ENCODE assay signal across 38 cellular contexts in the genomic region with DNA sequence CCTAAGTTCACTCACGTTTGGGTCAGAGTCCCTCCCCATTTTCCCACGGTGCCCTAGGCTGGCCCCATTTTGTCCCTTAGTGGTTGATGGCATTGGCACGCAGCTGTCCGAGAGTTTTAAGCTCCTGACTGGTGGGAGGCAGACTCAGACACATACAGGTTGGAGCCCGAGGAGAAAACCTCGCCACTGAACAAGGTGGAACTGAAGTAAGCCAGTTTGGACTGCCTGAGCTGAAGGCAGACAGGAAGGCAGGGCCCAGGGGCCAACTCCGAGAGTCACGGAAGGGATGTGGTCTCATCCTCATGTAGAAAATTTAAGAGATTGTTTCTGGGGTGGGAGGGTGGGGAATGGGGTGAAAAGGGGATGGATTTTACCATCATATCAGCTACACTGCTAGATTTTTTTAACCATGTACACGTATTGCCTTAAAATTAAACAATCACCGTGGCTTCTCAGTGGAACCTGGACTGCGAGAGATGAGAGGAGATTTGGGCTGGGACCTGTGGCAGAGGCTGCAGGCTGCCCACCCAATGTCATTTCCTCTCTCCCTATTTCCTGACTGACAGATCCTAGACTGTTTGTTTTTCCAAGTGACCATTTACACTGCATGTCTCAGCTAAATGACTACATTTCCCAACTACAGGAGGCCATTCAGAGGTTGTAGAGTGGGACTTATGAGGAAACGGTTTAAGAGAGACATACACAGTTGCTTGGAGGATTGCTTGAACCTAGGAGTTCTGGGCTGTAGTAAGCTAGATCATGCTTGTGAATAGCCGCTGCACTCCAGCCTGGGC. TPM values are rescaled to one million over a fixed set of nuclear protein-coding genes. Genes with fewer than 3 reads are reported as not detected.
DNase-seq lines count a peak whose midpoint lies in the region; ATAC-seq, FAIRE-seq and TF ChIP-seq lines count a peak whose summit lies in the region.
"Had no signal": no experiment of that assay in that cellular context is flagged by ENCODE, and none has a peak within 500 bp of the region (broad histone marks: within the 10 kb centered on the region; RNA-seq: fewer than 3 reads in every experiment).

No MANE protein-coding gene starts in this region.

- no peaks in the 10 kb centered on the region for H4K20me1 ChIP-seq in endothelial cell of umbilical vein (replicated peaks; ENCODE audit: control insufficient read depth, extremely low read depth, insufficient read depth, low read length)

- dilution Hi-C loops in endothelial cell of umbilical vein (cut with MboI; ENCODE audit: extremely low pct_ligation_motif_present, low sequenced_read_pairs) = no loop called here

- H3K4me1 Mint-ChIP-seq in activated naive CD4-positive, alpha-beta T cell treated with anti-CD3 and anti-CD28 coated beads, Interleukin-2, amount 10 ng/mL, durations not matched to agents 7 days and 5 days = peaks cover 56% of the 10 kb centered on the region
- peaks cover 51% of the 10 kb centered on the region for H3K4me1 Mint-ChIP-seq in stimulated activated effector memory CD8-positive, alpha-beta T cell treated with anti-CD3 and anti-CD28 coated beads, Interleukin-12 subunit alpha, Interleukin-12 subunit beta, amount 100 ng/mL, for 72 hours

- CTCF ChIA-PET in activated naive CD4-positive, alpha-beta T cell treated with anti-CD3 and anti-CD28 coated beads, Interleukin-2, amount 10 ng/mL, durations not matched to agents 7 days and 5 days (lab: Charles Lee) = interaction anchor here (0.7 to 0.8 kb wide), 2 partner anchors 34 to 67 kb away, joined by 3 read pairs; no protein-coding TSS in a partner anchor
- CTCF ChIA-PET in endothelial cell of umbilical vein (lab: Charles Lee) = interaction anchor here (0.7 to 2.1 kb wide), 4 partner anchors 9 to 32 kb away, joined by 3 to 10 read pairs (median 6); no protein-coding TSS in a partner anchor

- H3K9me1 ChIP-seq in endothelial cell of umbilical vein (replicated peaks; ENCODE audit: control insufficient read depth, extremely low read depth, insufficient read depth, low read length) = no peaks in the 10 kb centered on the region

- TF ChIP-seq POLR2A in endothelial cell of umbilical vein (IDR thresholded peaks at IDR 0.05; ENCODE audit: low read depth, low read length) = no peak

- no peak for DNase-seq in activated naive CD4-positive, alpha-beta T cell treated with anti-CD3 and anti-CD28 coated beads, Interleukin-2, amount 10 ng/mL, durations not matched to agents 7 days and 5 days
- no peak for DNase-seq in activated naive CD4-positive, alpha-beta T cell treated with anti-CD3 and anti-CD28 coated beads, Interleukin-2, amount 50 U/mL, for 16 hours
- DNase-seq in endothelial cell of umbilical vein (ENCODE audit: low read depth, low spot score) (peak; percentile 22), right atrium auricular region (ENCODE audit: low spot score) (no peak), HUDEP-2 (lab: John Stamatoyannopoulos, UW; ENCODE audit: unreplicated experiment in 76 of 76) (no peak), cerebellar cortex (ENCODE audit: low spot score) (no peak)
- no peak for DNase-seq in stimulated activated effector memory CD8-positive, alpha-beta T cell treated with anti-CD3 and anti-CD28 coated beads, Interleukin-12 subunit alpha, Interleukin-12 subunit beta, amount 100 ng/mL, for 72 hours (ENCODE audit: low spot score in 2 of 2)
- DNase-seq: ACHN; activated CD4-positive, alpha-beta T cell treated with anti-CD3 and anti-CD28 coated beads for 1 hour; activated gamma-delta T cell; activated naive CD8-positive, alpha-beta T cell treated with anti-CD3 and anti-CD28 coated beads, Interleukin-2, amount 50 U/mL, for 24 hours; activated T-cell treated with anti-CD3 and anti-CD28 coated beads, Interleukin-2, amount 50 U/mL, for 24 hours; esophagus squamous epithelium; foreskin keratinocyte; GM23248; head of caudate nucleus; islet precursor cell; NCI-H1105 treated with DMSO at 0.1 percent for 48 hours; NCI-H1930; NCI-H2171 treated with DMSO at 0.1 percent for 48 hours; NCI-H510A treated with DMSO at 0.1 percent for 48 hours; OCI-M1; sigmoid colon; stimulated activated CD4-positive, alpha-beta T cell treated with anti-CD3 and anti-CD28 coated beads, Interleukin-4, amount 100 ng/mL, for 24 hours; T-cell; transverse colon had no signal

- peaks cover 53% of the 10 kb centered on the region for H3K27me3 Mint-ChIP-seq in activated naive CD4-positive, alpha-beta T cell treated with anti-CD3 and anti-CD28 coated beads, Interleukin-2, amount 10 ng/mL, durations not matched to agents 7 days and 5 days
- H3K27me3 Mint-ChIP-seq: activated T-cell treated with anti-CD3 and anti-CD28 coated beads, Interleukin-2, amount 50 U/mL, for 24 hours; T-cell had no signal

- H3K27ac Mint-ChIP-seq in activated naive CD4-positive, alpha-beta T cell treated with anti-CD3 and anti-CD28 coated beads, Interleukin-2, amount 10 ng/mL, durations not matched to agents 7 days and 5 days = peak overlapping the region; percentile 67
- H3K27ac Mint-ChIP-seq in stimulated activated effector memory CD8-positive, alpha-beta T cell treated with anti-CD3 and anti-CD28 coated beads, Interleukin-12 subunit alpha, Interleukin-12 subunit beta, amount 100 ng/mL, for 72 hours = peak overlapping the region; percentile 55
- H3K27ac Mint-ChIP-seq: activated naive CD8-positive, alpha-beta T cell treated with anti-CD3 and anti-CD28 coated beads, Interleukin-2, amount 50 U/mL, for 24 hours; activated T-cell treated with anti-CD3 and anti-CD28 coated beads, Interleukin-2, amount 50 U/mL, for 24 hours; dendritic cell treated with granulocyte-macrophage colony-stimulating factor and Interleukin-4, amounts not matched to agents 40 ng/mL and 50 ng/mL, for 4 days had no signal

- no peak overlapping the region for H3K4me3 ChIP-seq in endothelial cell of umbilical vein (replicated peaks in 1 of 3; ENCODE audit: insufficient read depth in 1 of 3, low read depth in 1 of 3, low read length in 3 of 3)
- no peak overlapping the region for H3K4me3 ChIP-seq in right atrium auricular region
- H3K4me3 ChIP-seq: esophagus squamous epithelium, GM23248, left lung, prostate gland, sigmoid colon, transverse colon had no signal

- H3K27ac ChIP-seq in KOPT-K1 (ENCODE audit: low read depth, low read length, poor library complexity, severe bottlenecking) = peak overlapping the region; percentile 85
- no peak overlapping the region for H3K27ac ChIP-seq in endothelial cell of umbilical vein (ENCODE audit: insufficient read depth, low read depth, low read length)
- no peak overlapping the region for H3K27ac ChIP-seq in right atrium auricular region
- H3K27ac ChIP-seq: esophagus squamous epithelium, foreskin keratinocyte, GM23248, left lung, prostate gland, sigmoid colon, transverse colon had no signal

- H3K4me3 Mint-ChIP-seq in activated naive CD4-positive, alpha-beta T cell treated with anti-CD3 and anti-CD28 coated beads, Interleukin-2, amount 10 ng/mL, durations not matched to agents 7 days and 5 days = no peak overlapping the region
- no peak overlapping the region for H3K4me3 Mint-ChIP-seq in stimulated activated effector memory CD8-positive, alpha-beta T cell treated with anti-CD3 and anti-CD28 coated beads, Interleukin-12 subunit alpha, Interleukin-12 subunit beta, amount 100 ng/mL, for 72 hours
- H3K4me3 Mint-ChIP-seq: activated naive CD8-positive, alpha-beta T cell treated with anti-CD3 and anti-CD28 coated beads, Interleukin-2, amount 50 U/mL, for 24 hours; activated T-cell treated with anti-CD3 and anti-CD28 coated beads, Interleukin-2, amount 50 U/mL, for 24 hours; dendritic cell treated with granulocyte-macrophage colony-stimulating factor and Interleukin-4, amounts not matched to agents 40 ng/mL and 50 ng/mL, for 4 days; T-cell had no signal

- H3K9me3 ChIP-seq in KOPT-K1 (ENCODE audit: insufficient read depth, low read length, poor library complexity, severe bottlenecking) (peaks cover 19% of the 10 kb centered on the region), endothelial cell of umbilical vein (replicated peaks; ENCODE audit: control insufficient read depth, insufficient read depth, low read length) (no peaks in the 10 kb centered on the region), right atrium auricular region (peaks cover 0 to 15% of the 10 kb centered on the region in 2 donors)
- H3K9me3 ChIP-seq: prostate gland had no signal

- no peak overlapping the region for H3K4me2 ChIP-seq in endothelial cell of umbilical vein (ENCODE audit: insufficient read depth, low read length)

- no peaks in the 10 kb centered on the region for H3K79me2 ChIP-seq in endothelial cell of umbilical vein (ENCODE audit: control insufficient read depth, insufficient read depth, low read length)

- POLR2A ChIA-PET in endothelial cell of umbilical vein (lab: Charles Lee) = no interaction called here

- H2AFZ ChIP-seq in endothelial cell of umbilical vein (ENCODE audit: low read depth, low read length) = no peak overlapping the region
- H2AFZ ChIP-seq: GM23248 had no signal

- no peak overlapping the region for H3K9ac ChIP-seq in endothelial cell of umbilical vein (replicated peaks; ENCODE audit: extremely low read depth, insufficient read depth, low read length)
- H3K9ac ChIP-seq: GM23248 had no signal

- H3K4me1 ChIP-seq in endothelial cell of umbilical vein (ENCODE audit: control insufficient read depth, extremely low read depth, insufficient read depth, low read length) (peaks cover 9% of the 10 kb centered on the region), right atrium auricular region (peaks cover 0 to 18% of the 10 kb centered on the region in 2 donors)
- H3K4me1 ChIP-seq: foreskin keratinocyte, prostate gland had no signal

- intact Hi-C loops in endothelial cell of umbilical vein (cut with micrococcal nuclease) = no loop called here

- H3K36me3 ChIP-seq in KOPT-K1 (ENCODE audit: insufficient read depth, low read length) = no peaks in the 10 kb centered on the region
- no peaks in the 10 kb centered on the region for H3K36me3 ChIP-seq in endothelial cell of umbilical vein (ENCODE audit: control insufficient read depth in 2 of 2, extremely low read depth in 1 of 2, insufficient read depth in 2 of 2, low read length in 2 of 2)
- H3K36me3 ChIP-seq in right atrium auricular region = no peaks in the 10 kb centered on the region
- H3K36me3 ChIP-seq: esophagus squamous epithelium, left lung, prostate gland, sigmoid colon, transverse colon had no signal

- BruUV-seq in endothelial cell of umbilical vein (replicated peaks; lab: Mats Ljungman, UMichigan) = no TSS peak

- H3K36me3 Mint-ChIP-seq in activated naive CD4-positive, alpha-beta T cell treated with anti-CD3 and anti-CD28 coated beads, Interleukin-2, amount 10 ng/mL, durations not matched to agents 7 days and 5 days = peaks cover 24% of the 10 kb centered on the region
- peaks cover 18% of the 10 kb centered on the region for H3K36me3 Mint-ChIP-seq in stimulated activated effector memory CD8-positive, alpha-beta T cell treated with anti-CD3 and anti-CD28 coated beads, Interleukin-12 subunit alpha, Interleukin-12 subunit beta, amount 100 ng/mL, for 72 hours

- TF ChIP-seq CTCF in endothelial cell of umbilical vein (IDR thresholded peaks at IDR 0.05; ENCODE audit: extremely low read depth in 1 of 2, insufficient read depth in 1 of 2, low read depth in 1 of 2, low read length in 2 of 2) (no peak), right atrium auricular region (IDR thresholded peaks at IDR 0.05) (no peak)

- FAIRE-seq in endothelial cell of umbilical vein (lab: Jason Lieb, UNC) = peak; percentile 24
- FAIRE-seq: endometrium, G401.6 had no signal

- H3K27me3 ChIP-seq in endothelial cell of umbilical vein (ENCODE audit: control insufficient read depth in 2 of 2, insufficient read depth in 2 of 2, low read length in 2 of 2) (no peaks in the 10 kb centered on the region), right atrium auricular region (no peaks in the 10 kb centered on the region)
- H3K27me3 ChIP-seq: esophagus squamous epithelium, foreskin keratinocyte, sigmoid colon, transverse colon had no signal

- peaks cover 14% of the 10 kb centered on the region for H3K9me3 Mint-ChIP-seq in activated naive CD4-positive, alpha-beta T cell treated with anti-CD3 and anti-CD28 coated beads, Interleukin-2, amount 10 ng/mL, durations not matched to agents 7 days and 5 days
- H3K9me3 Mint-ChIP-seq in stimulated activated effector memory CD8-positive, alpha-beta T cell treated with anti-CD3 and anti-CD28 coated beads, Interleukin-12 subunit alpha, Interleukin-12 subunit beta, amount 100 ng/mL, for 72 hours = peaks cover 13% of the 10 kb centered on the region

- ATAC-seq in stimulated activated effector memory CD8-positive, alpha-beta T cell treated with anti-CD3 and anti-CD28 coated beads, Interleukin-12 subunit alpha, Interleukin-12 subunit beta, amount 100 ng/mL, for 72 hours = no peak
- ATAC-seq: activated naive CD8-positive, alpha-beta T cell treated with anti-CD3 and anti-CD28 coated beads, Interleukin-2, amount 50 U/mL, for 24 hours; foreskin keratinocyte; left lung; T-cell had no signal

RNA-seq across cellular contexts. Expression of a gene that starts 19.4 kb away (rescaled TPM):
- not detected in 2 replicates for total RNA-seq in endothelial cell of umbilical vein
- 0.02 TPM in 1 of 2 replicates, not detected in the other for polyA plus RNA-seq in endothelial cell of umbilical vein
- polyA plus RNA-seq in endothelial cell of umbilical vein (2011; cell fraction: cytosol; rRNA removed) = not detected in 2 replicates
- polyA plus RNA-seq in endothelial cell of umbilical vein (2011; cell fraction: nucleus; rRNA removed) = not detected in 2 replicates
- polyA plus RNA-seq in endothelial cell of umbilical vein (2012) = 0.05 TPM in 1 of 2 replicates, not detected in the other
- 0.07 TPM in 1 of 2 replicates, not detected in the other for polyA minus RNA-seq in endothelial cell of umbilical vein
- not detected for polyA minus RNA-seq in endothelial cell of umbilical vein (2011; cell fraction: cytosol; rRNA and poly(A)+ RNA removed)
- polyA minus RNA-seq in endothelial cell of umbilical vein (2011; cell fraction: nucleus; rRNA and poly(A)+ RNA removed) = not detected in 2 replicates
- total RNA-seq in right atrium auricular region = under 1 TPM; 0.67 to 0.93 TPM
- total RNA-seq: foreskin keratinocyte, GM23248, myocyte had no signal
- polyA plus RNA-seq: BJ, foreskin keratinocyte, GM23248 had no signal

RNA-seq across cellular contexts. Expression of a gene that starts 43.0 kb away (rescaled TPM):
- total RNA-seq in endothelial cell of umbilical vein (not detected in 2 replicates), right atrium auricular region (not detected)
- not detected in 2 replicates for polyA plus RNA-seq in endothelial cell of umbilical vein
- not detected in 2 replicates for polyA plus RNA-seq in endothelial cell of umbilical vein (2011; cell fraction: cytosol; rRNA removed)
- polyA plus RNA-seq in endothelial cell of umbilical vein (2011; cell fraction: nucleus; rRNA removed) = not detected in 2 replicates
- polyA plus RNA-seq in endothelial cell of umbilical vein (2012) = not detected in 2 replicates
- polyA minus RNA-seq in endothelial cell of umbilical vein = not detected in 2 replicates
- not detected for polyA minus RNA-seq in endothelial cell of umbilical vein (2011; cell fraction: cytosol; rRNA and poly(A)+ RNA removed)
- polyA minus RNA-seq in endothelial cell of umbilical vein (2011; cell fraction: nucleus; rRNA and poly(A)+ RNA removed) = not detected in 2 replicates
- total RNA-seq: activated CD8-positive, alpha-beta memory T cell treated with anti-CD3 and anti-CD28 coated beads for 36 hours; cardiac septum; esophagus squamous epithelium; foreskin keratinocyte; GM23248; left lung; mesenteric fat pad; myocyte; sigmoid colon; subcutaneous adipose tissue; T-cell; transverse colon had no signal
- polyA plus RNA-seq: BJ, foreskin keratinocyte, GM23248, sigmoid colon had no signal
